Comparison of ENCODE assay signal across 8 cellular contexts in genomic region chr5:1110260-1110929, GRCh38. TPM values are rescaled to one million over a fixed set of nuclear protein-coding genes. Genes with fewer than 3 reads are reported as not detected.
DNase-seq lines count a peak whose midpoint lies in the region; ATAC-seq and TF ChIP-seq lines count a peak whose summit lies in the region.

No MANE protein-coding gene starts in this region.

- H3K4me3 ChIP-seq in ascending aorta (peak overlapping the region; percentile 89 to 96), thoracic aorta (peak overlapping the region; percentile 94), Karpas-422 (ENCODE audit: low read length) (no peak overlapping the region)

- no peak for TF ChIP-seq CTCF in ascending aorta (IDR thresholded peaks at IDR 0.05)
- TF ChIP-seq CTCF in thoracic aorta (IDR thresholded peaks at IDR 0.05) = no peak

- no peak overlapping the region for H2AFZ ChIP-seq in Karpas-422 (ENCODE audit: low read length)

- H3K4me2 ChIP-seq in Karpas-422 (ENCODE audit: low read depth, low read length, poor library complexity, severe bottlenecking) = no peak overlapping the region

- no peaks in the 10 kb centered on the region for H3K36me3 ChIP-seq in ascending aorta
- no peaks in the 10 kb centered on the region for H3K36me3 ChIP-seq in thoracic aorta
- no peaks in the 10 kb centered on the region for H3K36me3 ChIP-seq in Karpas-422 (ENCODE audit: insufficient read depth, low read length)

- H3K9me2 ChIP-seq in Karpas-422 (replicated peaks; ENCODE audit: insufficient read depth, low read length) = no peaks in the 10 kb centered on the region

- H3K27me3 ChIP-seq in ascending aorta (no peaks in the 10 kb centered on the region), thoracic aorta (replicated peaks; ENCODE audit: insufficient read depth) (no peaks in the 10 kb centered on the region), Karpas-422 (ENCODE audit: low read length) (no peaks in the 10 kb centered on the region)

- no peaks in the 10 kb centered on the region for H3K79me2 ChIP-seq in Karpas-422 (ENCODE audit: low read length)

- intact Hi-C loops in ascending aorta (cut with DNase I) (no loop called here), left colon (cut with DNase I, micrococcal nuclease) (no loop called here)

- H3K27ac ChIP-seq in ascending aorta (peak overlapping the region; percentile 51 to 79), thoracic aorta (peak overlapping the region in 1 of 2 donors; percentile 44), Karpas-422 (ENCODE audit: low read length) (no peak overlapping the region)

- no peak overlapping the region for H3K9ac ChIP-seq in Karpas-422 (ENCODE audit: low read length)

- H3K4me1 ChIP-seq in ascending aorta = no peaks in the 10 kb centered on the region
- H3K4me1 ChIP-seq in thoracic aorta (ENCODE audit: control insufficient read depth in 1 of 2, low read depth in 2 of 2) = peaks cover 0 to 12% of the 10 kb centered on the region in 2 donors
- H3K4me1 ChIP-seq in Karpas-422 (ENCODE audit: low read length) = no peaks in the 10 kb centered on the region

- no peaks in the 10 kb centered on the region for H4K20me1 ChIP-seq in Karpas-422 (ENCODE audit: insufficient read depth, low read depth, low read length)

- no peaks in the 10 kb centered on the region for H3K9me3 ChIP-seq in ascending aorta
- no peaks in the 10 kb centered on the region for H3K9me3 ChIP-seq in thoracic aorta
- H3K9me3 ChIP-seq in Karpas-422 (ENCODE audit: low read length) = no peaks in the 10 kb centered on the region

- peak; percentile 26 for DNase-seq in activated CD4-positive, alpha-beta T cell treated with anti-CD3 and anti-CD28 coated beads for 48 hours
- no peak for DNase-seq in activated CD4-positive, alpha-beta T cell treated with anti-CD3 and anti-CD28 coated beads, Interleukin-2, amount 50 U/mL, for 4 hours
- no peak for DNase-seq in ascending aorta (ENCODE audit: low spot score in 2 of 2)
- peak in 1 of 2 donors; percentile 68 for DNase-seq in left colon
- DNase-seq in thoracic aorta (ENCODE audit: low spot score) = no peak
- no peak for DNase-seq in Karpas-422

- peak; percentile 41 for ATAC-seq in left colon
- no peak for ATAC-seq in thoracic aorta (ENCODE audit: insufficient number of reproducible peaks, low FRiP score, low read depth)
- no peak for ATAC-seq in GM19397 (IDR thresholded peaks at IDR 0.05; ENCODE audit: unreplicated experiment)
- ATAC-seq in HG02852 (IDR thresholded peaks at IDR 0.05; ENCODE audit: unreplicated experiment) = no peak

RNA-seq across cellular contexts. Expression of gene SLC12A7, which starts 1.5 kb away (rescaled TPM):
- total RNA-seq in ascending aorta (101 TPM), left colon (10 to 100 TPM; 70.4 to 88.3 TPM), thoracic aorta (10 to 100 TPM; 18.4 to 34.6 TPM)
- total RNA-seq in Karpas-422 (2014; rRNA removed; shearing (Covaris generic); ENCODE audit: low replicate concordance) = 0.22 TPM in 1 of 2 replicates, not detected in the other

Comparison
In these comparisons a context has a peak if more than half of its experiments do, and no peak if none do; other contexts are left out.
1. RNA of gene SLC12A7, which starts 1.5 kb away (total RNA-seq): 101 TPM in ascending aorta (single experiment), 70.4 to 88.3 TPM in left colon and 18.4 to 34.6 TPM in thoracic aorta; 0.22 TPM in Karpas-422; every median in the first group is over 10 times any median in the second.